ENCODE assay signal across 9 cellular contexts in the genomic region with DNA sequence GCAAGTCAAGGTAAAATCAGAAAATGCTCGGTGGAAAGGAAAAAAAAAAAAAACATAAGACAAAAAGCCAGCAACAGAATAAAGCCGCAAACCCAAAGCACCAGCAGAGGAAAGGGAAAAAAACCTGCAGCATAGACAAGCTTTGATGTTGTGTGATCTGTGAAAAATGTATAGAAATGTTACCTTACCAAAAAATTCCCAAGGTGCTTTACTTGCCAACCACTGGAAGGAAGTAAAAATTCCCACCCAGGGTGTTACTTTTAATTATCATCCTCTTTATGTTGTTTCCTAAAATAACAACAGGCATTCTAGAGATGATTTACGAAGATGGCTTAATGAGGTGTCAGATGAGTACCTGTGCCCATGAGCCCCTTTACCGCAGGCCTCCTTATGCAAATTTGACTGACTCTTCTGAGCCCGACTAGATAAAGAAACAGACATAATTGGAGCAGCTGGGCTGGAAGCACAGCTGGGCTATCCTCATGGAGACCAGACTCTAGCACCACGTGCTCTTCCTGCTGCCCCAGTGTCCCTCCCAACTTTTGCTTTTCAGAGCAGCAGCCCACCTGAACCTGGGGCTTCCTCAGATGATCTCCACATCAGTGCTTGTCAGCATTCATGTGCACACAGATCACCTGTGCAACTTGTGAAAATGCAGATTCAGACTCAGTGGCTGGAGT. TPM values are rescaled to one million over a fixed set of nuclear protein-coding genes. Genes with fewer than 3 reads are reported as not detected.
A peak's percentile ranks its signal among the peaks of the same experiment; 100 is the strongest.
DNase-seq lines count a peak whose midpoint lies in the region; ATAC-seq and TF ChIP-seq lines count a peak whose summit lies in the region.
"Had no signal": no experiment of that assay in that cellular context is flagged by ENCODE, and none has a peak within 500 bp of the region (broad histone marks: within the 10 kb centered on the region; RNA-seq: fewer than 3 reads in every experiment).

No MANE protein-coding gene starts in this region.

- peak overlapping the region; percentile 48 for H3K4me3 Mint-ChIP-seq in activated CD4-positive, alpha-beta T cell treated with anti-CD3 and anti-CD28 coated beads for 36 hours
- peak overlapping the region; percentile 66 for H3K4me3 Mint-ChIP-seq in activated T-helper 1 cell treated with anti-CD3 and anti-CD28 coated beads, Interleukin-12 subunit alpha, Interleukin-12 subunit beta, Interleukin-2, Interleukin-4 antibody, amounts not matched to agents 30 ng/mL and 10 ng/mL and 1 ng/mL, durations not matched to agents 14 hours and 24 hours and 36 hours
- peak overlapping the region; percentile 57 for H3K4me3 Mint-ChIP-seq in stimulated activated naive CD8-positive, alpha-beta T cell treated with anti-CD3 and anti-CD28 coated beads, Interleukin-15, Interleukin-2, amounts not matched to agents 100 ng/mL and 50 ng/mL, for 24 hours

- H3K9me3 Mint-ChIP-seq in activated CD4-positive, alpha-beta T cell treated with anti-CD3 and anti-CD28 coated beads for 36 hours (ENCODE audit: low read depth): peaks cover 3% of the 10 kb centered on the region
- H3K9me3 Mint-ChIP-seq in activated T-helper 1 cell treated with anti-CD3 and anti-CD28 coated beads, Interleukin-12 subunit alpha, Interleukin-12 subunit beta, Interleukin-2, Interleukin-4 antibody, amounts not matched to agents 30 ng/mL and 10 ng/mL and 1 ng/mL, durations not matched to agents 14 hours and 24 hours and 36 hours: peaks cover 5% of the 10 kb centered on the region
- peaks cover 5% of the 10 kb centered on the region for H3K9me3 Mint-ChIP-seq in stimulated activated naive CD8-positive, alpha-beta T cell treated with anti-CD3 and anti-CD28 coated beads, Interleukin-15, Interleukin-2, amounts not matched to agents 100 ng/mL and 50 ng/mL, for 24 hours

- POLR2A ChIA-PET in activated CD4-positive, alpha-beta T cell treated with anti-CD3 and anti-CD28 coated beads for 36 hours (lab: Charles Lee): interaction anchor here (0.7 kb wide), 1 partner anchor 561 kb away, joined by 6 read pairs; no protein-coding TSS in a partner anchor

- intact Hi-C loops in activated CD4-positive, alpha-beta T cell treated with anti-CD3 and anti-CD28 coated beads for 36 hours (cut with DNase I, micrococcal nuclease): loop anchor here (1.0 to 2.0 kb wide), 4 partner anchors 13 to 56 kb away; partner anchors contain the start of gene GALM (in 1 of the 2)
- intact Hi-C loops in activated T-helper 1 cell treated with anti-CD3 and anti-CD28 coated beads, Interleukin-12 subunit alpha, Interleukin-12 subunit beta, Interleukin-2, Interleukin-4 antibody, amounts not matched to agents 30 ng/mL and 10 ng/mL and 1 ng/mL, durations not matched to agents 14 hours and 24 hours and 36 hours (cut with micrococcal nuclease): loop anchor here (1.0 to 2.0 kb wide), 6 partner anchors 9 to 106 kb away; partner anchors contain the start of gene GALM
- intact Hi-C loops in esophagus squamous epithelium (cut with DNase I): no loop called here

- no peaks in the 10 kb centered on the region for H3K9me3 ChIP-seq in esophagus squamous epithelium

- no peaks in the 10 kb centered on the region for H3K27me3 Mint-ChIP-seq in activated CD4-positive, alpha-beta T cell treated with anti-CD3 and anti-CD28 coated beads for 36 hours
- no peaks in the 10 kb centered on the region for H3K27me3 Mint-ChIP-seq in activated T-helper 1 cell treated with anti-CD3 and anti-CD28 coated beads, Interleukin-12 subunit alpha, Interleukin-12 subunit beta, Interleukin-2, Interleukin-4 antibody, amounts not matched to agents 30 ng/mL and 10 ng/mL and 1 ng/mL, durations not matched to agents 14 hours and 24 hours and 36 hours (ENCODE audit: insufficient read depth)
- no peaks in the 10 kb centered on the region for H3K27me3 Mint-ChIP-seq in stimulated activated naive CD8-positive, alpha-beta T cell treated with anti-CD3 and anti-CD28 coated beads, Interleukin-15, Interleukin-2, amounts not matched to agents 100 ng/mL and 50 ng/mL, for 24 hours

- H3K36me3 Mint-ChIP-seq in activated CD4-positive, alpha-beta T cell treated with anti-CD3 and anti-CD28 coated beads for 36 hours (ENCODE audit: low read depth): peaks cover 46% of the 10 kb centered on the region
- peaks cover 39% of the 10 kb centered on the region for H3K36me3 Mint-ChIP-seq in activated T-helper 1 cell treated with anti-CD3 and anti-CD28 coated beads, Interleukin-12 subunit alpha, Interleukin-12 subunit beta, Interleukin-2, Interleukin-4 antibody, amounts not matched to agents 30 ng/mL and 10 ng/mL and 1 ng/mL, durations not matched to agents 14 hours and 24 hours and 36 hours (ENCODE audit: low read depth)
- H3K36me3 Mint-ChIP-seq in stimulated activated naive CD8-positive, alpha-beta T cell treated with anti-CD3 and anti-CD28 coated beads, Interleukin-15, Interleukin-2, amounts not matched to agents 100 ng/mL and 50 ng/mL, for 24 hours (ENCODE audit: low read depth): peaks cover 55% of the 10 kb centered on the region

- peak; percentile 70 for DNase-seq in activated CD4-positive, alpha-beta T cell treated with anti-CD3 and anti-CD28 coated beads for 36 hours
- DNase-seq in activated CD4-positive, alpha-beta T cell treated with anti-CD3 and anti-CD28 coated beads for 1 hour: no peak
- peak; percentile 29 for DNase-seq in activated T-helper 1 cell treated with anti-CD3 and anti-CD28 coated beads, Interleukin-12 subunit alpha, Interleukin-12 subunit beta, Interleukin-2, Interleukin-4 antibody, amounts not matched to agents 30 ng/mL and 10 ng/mL and 1 ng/mL, durations not matched to agents 14 hours and 24 hours and 36 hours (ENCODE audit: low spot score)
- DNase-seq in esophagus squamous epithelium (lab: John Stamatoyannopoulos, UW) (no peak), DMS79 treated with DMSO at 0.1 percent for 48 hours (lab: John Stamatoyannopoulos, UW) (no peak), G401 (ENCODE audit: low spot score) (no peak)
- DNase-seq: PC-9 had no signal

- peaks cover 0 to 6% (median 0%) of the 10 kb centered on the region in 3 donors for H3K36me3 ChIP-seq in esophagus squamous epithelium

- no peaks in the 10 kb centered on the region for H3K27me3 ChIP-seq in esophagus squamous epithelium

- in situ Hi-C loops in G401 (cut with HindIII; ENCODE audit: low sequenced_read_pairs): no loop called here

- H3K4me1 ChIP-seq in esophagus squamous epithelium: no peaks in the 10 kb centered on the region

- H3K4me1 Mint-ChIP-seq in activated CD4-positive, alpha-beta T cell treated with anti-CD3 and anti-CD28 coated beads for 36 hours: peaks cover 76% of the 10 kb centered on the region
- peaks cover 76% of the 10 kb centered on the region for H3K4me1 Mint-ChIP-seq in activated T-helper 1 cell treated with anti-CD3 and anti-CD28 coated beads, Interleukin-12 subunit alpha, Interleukin-12 subunit beta, Interleukin-2, Interleukin-4 antibody, amounts not matched to agents 30 ng/mL and 10 ng/mL and 1 ng/mL, durations not matched to agents 14 hours and 24 hours and 36 hours (ENCODE audit: low read depth)
- H3K4me1 Mint-ChIP-seq in stimulated activated naive CD8-positive, alpha-beta T cell treated with anti-CD3 and anti-CD28 coated beads, Interleukin-15, Interleukin-2, amounts not matched to agents 100 ng/mL and 50 ng/mL, for 24 hours (ENCODE audit: low read depth): peaks cover 67% of the 10 kb centered on the region

- WGBS in esophagus squamous epithelium, 2 donors: 53 to 73% methylated on average over 6 of the region's 6 CpGs

- ATAC-seq in activated CD4-positive, alpha-beta T cell treated with anti-CD3 and anti-CD28 coated beads for 36 hours: peak; percentile 75
- ATAC-seq in HG03175 (IDR thresholded peaks at IDR 0.05; ENCODE audit: unreplicated experiment): peak; percentile 76

- H3K4me3 ChIP-seq in esophagus squamous epithelium: no peak overlapping the region
- H3K4me3 ChIP-seq: PC-9 had no signal

- no peak overlapping the region for H3K27ac ChIP-seq in esophagus squamous epithelium
- H3K27ac ChIP-seq: PC-9 had no signal

- TF ChIP-seq CTCF in esophagus squamous epithelium (IDR thresholded peaks at IDR 0.05): no peak

- TF ChIP-seq POLR2A in esophagus squamous epithelium (IDR thresholded peaks at IDR 0.05): no peak

- peak overlapping the region; percentile 88 for H3K27ac Mint-ChIP-seq in activated CD4-positive, alpha-beta T cell treated with anti-CD3 and anti-CD28 coated beads for 36 hours
- H3K27ac Mint-ChIP-seq in activated T-helper 1 cell treated with anti-CD3 and anti-CD28 coated beads, Interleukin-12 subunit alpha, Interleukin-12 subunit beta, Interleukin-2, Interleukin-4 antibody, amounts not matched to agents 30 ng/mL and 10 ng/mL and 1 ng/mL, durations not matched to agents 14 hours and 24 hours and 36 hours: peak overlapping the region; percentile 95
- peak overlapping the region; percentile 78 for H3K27ac Mint-ChIP-seq in stimulated activated naive CD8-positive, alpha-beta T cell treated with anti-CD3 and anti-CD28 coated beads, Interleukin-15, Interleukin-2, amounts not matched to agents 100 ng/mL and 50 ng/mL, for 24 hours

- CTCF ChIA-PET in activated CD4-positive, alpha-beta T cell treated with anti-CD3 and anti-CD28 coated beads for 36 hours (lab: Charles Lee): interaction anchor here (0.6 to 2.5 kb wide), 5 partner anchors 9 to 128 kb away, joined by 3 to 12 read pairs (median 3); no protein-coding TSS in a partner anchor

RNA-seq across cellular contexts. Expression of gene SRSF7, which starts 41.5 kb away (rescaled TPM):
- total RNA-seq in activated CD4-positive, alpha-beta T cell treated with anti-CD3 and anti-CD28 coated beads for 36 hours: 100 to 1,000 TPM; 194 to 309 TPM
- total RNA-seq in activated T-helper 1 cell treated with anti-CD3 and anti-CD28 coated beads, Interleukin-12 subunit alpha, Interleukin-12 subunit beta, Interleukin-2, Interleukin-4 antibody, amounts not matched to agents 30 ng/mL and 10 ng/mL and 1 ng/mL, durations not matched to agents 14 hours and 24 hours and 36 hours: 417 and 422 TPM in 2 replicates
- total RNA-seq in esophagus squamous epithelium: 100 to 1,000 TPM in 2 of 4 donors, 10 to 100 TPM in 2; 57.0 to 127 (median 103) TPM
- 183 and 238 TPM in 2 replicates for total RNA-seq in G401 (2014; rRNA removed; shearing (Covaris generic))

RNA-seq across cellular contexts. Expression of gene GALM, which starts 43.7 kb away (rescaled TPM):
- 10 to 100 TPM; 56.0 to 57.8 TPM for total RNA-seq in activated CD4-positive, alpha-beta T cell treated with anti-CD3 and anti-CD28 coated beads for 36 hours
- 77.0 and 78.4 TPM in 2 replicates for total RNA-seq in activated T-helper 1 cell treated with anti-CD3 and anti-CD28 coated beads, Interleukin-12 subunit alpha, Interleukin-12 subunit beta, Interleukin-2, Interleukin-4 antibody, amounts not matched to agents 30 ng/mL and 10 ng/mL and 1 ng/mL, durations not matched to agents 14 hours and 24 hours and 36 hours
- total RNA-seq in esophagus squamous epithelium: 10 to 100 TPM in 1 of 4 donors, 1 to 10 TPM in 3; 2.6 to 10.5 (median 4.8) TPM
- 27.0 and 37.0 TPM in 2 replicates for total RNA-seq in G401 (2014; rRNA removed; shearing (Covaris generic))

Comparison
In these comparisons a context has a peak if more than half of its experiments do, and no peak if none do; other contexts are left out.
1. DNase-seq: peak in activated CD4-positive, alpha-beta T cell treated with anti-CD3 and anti-CD28 coated beads for 36 hours (single experiment) and activated T-helper 1 cell treated with anti-CD3 and anti-CD28 coated beads, Interleukin-12 subunit alpha, Interleukin-12 subunit beta, Interleukin-2, Interleukin-4 antibody, amounts not matched to agents 30 ng/mL and 10 ng/mL and 1 ng/mL, durations not matched to agents 14 hours and 24 hours and 36 hours (single experiment); none in activated CD4-positive, alpha-beta T cell treated with anti-CD3 and anti-CD28 coated beads for 1 hour (single experiment), esophagus squamous epithelium (single experiment), DMS79 treated with DMSO at 0.1 percent for 48 hours (single experiment) and G401 (single experiment).
2. Peak in every context shown above with its lines, with median percentiles within 50 percentile points of each other: H3K27ac Mint-ChIP-seq and H3K4me3 Mint-ChIP-seq.